In the genomic region with DNA sequence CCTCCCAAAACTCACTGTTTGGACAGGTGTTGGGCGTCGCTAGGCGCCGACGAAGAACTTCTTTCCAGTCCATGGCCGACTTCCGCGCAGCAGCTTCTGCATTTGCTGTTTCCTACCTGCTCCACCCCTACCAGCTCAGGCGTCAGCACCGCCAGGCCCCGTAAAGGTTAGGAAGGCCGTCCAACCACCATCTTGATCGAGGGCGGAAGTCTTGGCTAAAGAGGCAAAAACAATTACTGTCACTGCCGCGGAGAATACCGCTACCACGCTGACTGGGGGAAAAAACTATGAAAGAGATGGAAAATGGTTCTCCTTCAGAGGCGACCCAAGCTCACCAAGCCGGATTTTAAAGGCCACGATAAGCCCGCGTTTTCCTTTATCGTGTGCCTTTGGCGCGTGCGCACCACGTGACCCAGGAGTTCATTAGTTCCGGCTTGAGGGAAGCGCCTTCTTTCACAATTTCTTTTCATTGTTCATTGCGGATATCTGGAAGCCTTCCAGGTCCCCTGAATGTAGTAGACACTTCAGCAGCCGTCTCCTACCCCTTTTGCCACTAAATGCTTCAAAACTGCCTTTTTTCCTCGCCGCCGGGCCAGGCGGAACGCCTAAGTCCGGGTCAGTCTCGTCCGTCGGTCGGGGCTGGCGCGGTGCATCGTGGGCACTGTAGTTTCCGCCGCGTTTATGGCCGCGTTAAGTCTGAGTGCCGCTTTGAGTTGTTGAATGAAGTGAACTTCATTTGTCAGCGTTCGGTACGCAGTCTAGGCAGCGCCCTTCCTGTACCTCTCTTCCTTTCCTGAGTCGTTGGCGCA, we compare ENCODE assay signal across 9 cellular contexts. TPM values are rescaled to one million over a fixed set of nuclear protein-coding genes. Genes with fewer than 3 reads are reported as not detected.
DNase-seq lines count a peak whose midpoint lies in the region; ATAC-seq, FAIRE-seq and TF ChIP-seq lines count a peak whose summit lies in the region.
"Had no signal": no experiment of that assay in that cellular context is flagged by ENCODE, and none has a peak within 500 bp of the region (broad histone marks: within the 10 kb centered on the region; RNA-seq: fewer than 3 reads in every experiment).

A gene (minus strand): TSS at position 104 of the 809 bp plus-strand sequence. CDS start 31 bp downstream, at position 73.
A gene (plus strand): TSS at position 666 of the 809 bp plus-strand sequence. CDS start 694 bp downstream, outside the sequence.

- peaks cover 21% of the 10 kb centered on the region for H3K79me2 ChIP-seq in keratinocyte (ENCODE audit: control insufficient read depth, insufficient read depth, low read length)

- H3K4me3 ChIP-seq in AG10803 (ENCODE audit: low read length) (peak within 1 kb of the TSS; percentile 99), keratinocyte (ENCODE audit: control insufficient read depth in 2 of 3, extremely low read depth in 1 of 3, insufficient read depth in 2 of 3, low read depth in 1 of 3, low read length in 3 of 3) (peak within 1 kb of the TSS; percentile 63 to 85 (median 82))

- no peaks in the 10 kb centered on the region for H3K9me1 ChIP-seq in keratinocyte (ENCODE audit: control insufficient read depth, extremely low read depth, insufficient read depth, low read length)

- no peaks in the 10 kb centered on the region for H3K27me3 ChIP-seq in keratinocyte (ENCODE audit: control insufficient read depth, extremely low read depth, insufficient read depth, low read length)

- peak within 1 kb of the TSS; percentile 99 for H2AFZ ChIP-seq in keratinocyte (ENCODE audit: control insufficient read depth, low read length)

- H3K4me2 ChIP-seq in keratinocyte (ENCODE audit: control insufficient read depth, extremely low read depth, insufficient read depth, low read depth, low read length) = peak within 1 kb of the TSS; percentile 90

- dilution Hi-C loops in keratinocyte (cut with MboI; ENCODE audit: extremely low pct_ligation_motif_present, low sequenced_read_pairs) = no loop called here

- peak; percentile 81 for FAIRE-seq in keratinocyte (lab: Jason Lieb, UNC)
- FAIRE-seq: colon had no signal

- H3K27ac ChIP-seq in keratinocyte (ENCODE audit: control insufficient read depth, insufficient read depth, low read length) = peak within 1 kb of the TSS; percentile 99

- H3K36me3 ChIP-seq in keratinocyte (ENCODE audit: control insufficient read depth in 2 of 2, extremely low read depth in 1 of 2, insufficient read depth in 2 of 2, low read length in 2 of 2) = no peaks in the 10 kb centered on the region

- H4K20me1 ChIP-seq in keratinocyte (ENCODE audit: control insufficient read depth, extremely low read depth, insufficient read depth, low read length) = no peaks in the 10 kb centered on the region

- peak within 1 kb of the TSS; percentile 99 for H3K9ac ChIP-seq in keratinocyte (ENCODE audit: control insufficient read depth, extremely low read depth, insufficient read depth, low read length)

- TF ChIP-seq CTCF in AG10803 (conservative IDR thresholded peaks at IDR 0.05; ENCODE audit: low read length) (no peak), keratinocyte (optimal IDR thresholded peaks at IDR 0.05 in 1 of 3, IDR thresholded peaks at IDR 0.05 in 1 of 3, conservative IDR thresholded peaks at IDR 0.05 in 1 of 3; ENCODE audit: extremely low read depth in 1 of 3, insufficient read depth in 2 of 3, low read length in 3 of 3) (no peak)

- peak; percentile 83 for ATAC-seq in GM19043 (IDR thresholded peaks at IDR 0.05; ENCODE audit: low read depth, unreplicated experiment)
- ATAC-seq in HG03378 (IDR thresholded peaks at IDR 0.05; ENCODE audit: unreplicated experiment) = peak; percentile 79

- DNase-seq in AG10803 (ENCODE audit: low read depth) (peak; percentile 91), NCI-H460 (ENCODE audit: extremely low read depth, low read depth) (peak; percentile 80), cerebellar nuclear complex (lab: John Stamatoyannopoulos, UW) (peak; percentile 43 to 86), keratinocyte (ENCODE audit: low read depth, low spot score) (peak; percentile 79)
- peak; percentile 84 for DNase-seq in activated CD4-positive, CD25-positive, alpha-beta regulatory T cell treated with anti-CD3 and anti-CD28 coated beads, Interleukin-2, amount 50 U/mL, for 72 hours
- DNase-seq in stimulated activated CD4-positive, alpha-beta T cell treated with anti-CD3 and anti-CD28 coated beads, Interleukin-15, amount 100 ng/mL, for 1 hour (ENCODE audit: low read depth in 1 of 2, low spot score in 1 of 2) = peak; percentile 71 to 76

- no peaks in the 10 kb centered on the region for H3K9me3 ChIP-seq in keratinocyte (ENCODE audit: control insufficient read depth, low read depth, low read length)

- peaks cover 13% of the 10 kb centered on the region for H3K4me1 ChIP-seq in keratinocyte (ENCODE audit: control insufficient read depth, extremely low read depth, insufficient read depth, low read length)

RNA-seq across cellular contexts. Expression of the first gene that starts in this region (rescaled TPM):
- 69.4 and 73.4 TPM in 2 replicates for total RNA-seq in NCI-H460 (2014; rRNA removed; shearing (Covaris generic))
- 26.9 and 30.6 TPM in 2 replicates for polyA plus RNA-seq in NCI-H460 (2014; cell fraction: nucleus; rRNA removed)
- polyA plus RNA-seq in keratinocyte = 4.2 to 9.8 TPM (median 7.7 TPM) in 3 replicates
- polyA plus RNA-seq in keratinocyte (2011; ENCODE audit: low read depth) = 11.2 TPM
- polyA plus RNA-seq in keratinocyte (2011; cell fraction: cytosol; rRNA removed) = 4.0 and 8.7 TPM in 2 replicates
- polyA plus RNA-seq in keratinocyte (2011; cell fraction: nucleus; rRNA removed) = 3.8 and 4.9 TPM in 2 replicates
- polyA plus RNA-seq in keratinocyte (2012; ENCODE audit: low replicate concordance) = 9.1 and 11.9 TPM in 2 replicates
- polyA minus RNA-seq in keratinocyte = 1.6 to 5.1 TPM (median 2.9 TPM) in 3 replicates
- 3.6 TPM for polyA minus RNA-seq in keratinocyte (2011; cell fraction: cytosol; rRNA and poly(A)+ RNA removed)
- 2.7 and 3.9 TPM in 2 replicates for polyA minus RNA-seq in keratinocyte (2011; cell fraction: nucleus; rRNA and poly(A)+ RNA removed)

RNA-seq across cellular contexts. Expression of the second gene that starts in this region (rescaled TPM):
- 32.8 and 35.4 TPM in 2 replicates for total RNA-seq in NCI-H460 (2014; rRNA removed; shearing (Covaris generic))
- polyA plus RNA-seq in NCI-H460 (2014; cell fraction: nucleus; rRNA removed) = 32.0 and 48.6 TPM in 2 replicates
- 46.6 to 51.9 TPM (median 48.2 TPM) in 3 replicates for polyA plus RNA-seq in keratinocyte
- 6.8 TPM for polyA plus RNA-seq in keratinocyte (2011; ENCODE audit: low read depth)
- polyA plus RNA-seq in keratinocyte (2011; cell fraction: cytosol; rRNA removed) = 36.4 and 51.2 TPM in 2 replicates
- polyA plus RNA-seq in keratinocyte (2011; cell fraction: nucleus; rRNA removed) = 77.0 and 79.3 TPM in 2 replicates
- polyA plus RNA-seq in keratinocyte (2012; ENCODE audit: low replicate concordance) = 24.3 and 35.2 TPM in 2 replicates
- 38.7 to 76.9 TPM (median 57.4 TPM) in 3 replicates for polyA minus RNA-seq in keratinocyte
- polyA minus RNA-seq in keratinocyte (2011; cell fraction: cytosol; rRNA and poly(A)+ RNA removed) = 18.6 TPM
- polyA minus RNA-seq in keratinocyte (2011; cell fraction: nucleus; rRNA and poly(A)+ RNA removed) = 34.6 and 62.8 TPM in 2 replicates

Comparison
In these comparisons a context has a peak if more than half of its experiments do, and no peak if none do; other contexts are left out.
1. Peak in every context shown above with its lines: DNase-seq, ATAC-seq, H3K4me3 ChIP-seq and H3K27ac ChIP-seq.